Comparison of ENCODE assay signal across 9 cellular contexts in the genomic region with DNA sequence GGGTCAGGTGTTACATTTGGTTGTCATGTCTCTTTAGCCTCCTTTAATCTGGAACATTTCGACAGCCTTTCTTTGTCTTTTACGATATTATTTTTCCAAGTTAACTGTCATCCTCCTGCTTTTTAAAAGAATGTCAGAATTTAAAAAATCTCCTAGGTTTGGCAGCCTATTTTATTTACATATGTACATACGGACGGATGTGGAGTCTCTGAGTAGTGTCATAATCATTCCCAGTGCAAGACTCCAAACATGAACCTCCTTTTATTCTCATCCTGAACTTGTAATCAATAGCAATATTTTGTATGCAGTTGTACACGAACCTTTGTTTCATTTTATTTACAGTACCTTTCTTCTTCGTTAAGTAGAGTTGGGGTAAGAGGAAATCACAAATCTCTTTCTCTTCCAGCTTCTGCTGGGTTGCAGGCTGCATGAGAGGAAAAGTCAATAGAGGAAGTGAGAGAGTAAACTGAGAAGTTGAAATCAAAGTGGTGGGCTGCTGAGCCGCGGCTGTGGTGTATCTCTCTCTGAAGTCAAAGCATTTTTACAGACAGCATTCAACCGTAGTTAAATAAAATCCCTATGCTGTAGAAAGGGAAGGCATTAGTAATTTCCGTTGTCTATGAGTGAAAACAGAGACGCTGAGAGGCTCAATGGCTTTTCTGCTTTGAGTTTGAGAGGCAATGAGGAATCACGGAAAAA. TPM values are rescaled to one million over a fixed set of nuclear protein-coding genes. Genes with fewer than 3 reads are reported as not detected.
DNase-seq lines count a peak whose midpoint lies in the region; ATAC-seq, FAIRE-seq and TF ChIP-seq lines count a peak whose summit lies in the region.
"Had no signal": no experiment of that assay in that cellular context is flagged by ENCODE, and none has a peak within 500 bp of the region (broad histone marks: within the 10 kb centered on the region; RNA-seq: fewer than 3 reads in every experiment).

No MANE protein-coding gene starts in this region.

- WGBS in thyroid gland, 2 donors: 54 to 58% methylated on average over 12 of the region's 12 CpGs

- H3K4me1 Mint-ChIP-seq in stimulated activated naive CD8-positive, alpha-beta T cell treated with anti-CD3 and anti-CD28 coated beads, Interleukin-15, amount 100 ng/mL, for 72 hours: peaks cover 26% of the 10 kb centered on the region

- no peaks in the 10 kb centered on the region for H3K9me3 ChIP-seq in thyroid gland

- CTCF ChIA-PET in HEK293T (lab: Yijun Ruan, JAX): no interaction called here

- DNase-seq in GM12892 (ENCODE audit: insufficient read length) (no peak), thyroid gland (no peak), HEK293T (ENCODE audit: extremely low spot score) (no peak)
- peak; percentile 1 to 3 for DNase-seq in activated CD4-positive, alpha-beta T cell treated with anti-CD3 and anti-CD28 coated beads, Interleukin-2, amount 50 U/mL, for 48 hours
- DNase-seq in stimulated activated naive CD8-positive, alpha-beta T cell treated with anti-CD3 and anti-CD28 coated beads, Interleukin-15, amount 100 ng/mL, for 72 hours: peak in 1 of 2 donors; percentile 19
- no peak for DNase-seq in activated effector memory CD4-positive, alpha-beta T cell treated with anti-CD3 and anti-CD28 coated beads, Interleukin-2, amount 50 U/mL, for 16 hours

- POLR2A ChIA-PET in HEK293T (lab: Yijun Ruan, JAX): no interaction called here

- H3K27ac ChIP-seq in thyroid gland: no peak overlapping the region

- TF ChIP-seq CTCF in thyroid gland (IDR thresholded peaks at IDR 0.05): no peak

- H3K27ac Mint-ChIP-seq in stimulated activated naive CD8-positive, alpha-beta T cell treated with anti-CD3 and anti-CD28 coated beads, Interleukin-15, amount 100 ng/mL, for 72 hours: no peak overlapping the region

- peak; percentile 88 for FAIRE-seq in GM12892 (lab: Jason Lieb, UNC)
- FAIRE-seq: endometrium had no signal

- peak; percentile 97 for ATAC-seq in GM19467 (IDR thresholded peaks at IDR 0.05; ENCODE audit: unreplicated experiment)
- peak; percentile 76 for ATAC-seq in HG03439 (IDR thresholded peaks at IDR 0.05; ENCODE audit: unreplicated experiment)
- ATAC-seq in stimulated activated naive CD8-positive, alpha-beta T cell treated with anti-CD3 and anti-CD28 coated beads, Interleukin-15, amount 100 ng/mL, for 72 hours: peak; percentile 76

- H3K9me3 Mint-ChIP-seq in stimulated activated naive CD8-positive, alpha-beta T cell treated with anti-CD3 and anti-CD28 coated beads, Interleukin-15, amount 100 ng/mL, for 72 hours: no peaks in the 10 kb centered on the region

- no peaks in the 10 kb centered on the region for H3K36me3 ChIP-seq in thyroid gland

- H3K4me3 ChIP-seq in thyroid gland (replicated peaks in 1 of 3): no peak overlapping the region

- H3K4me1 ChIP-seq in thyroid gland: peaks cover 0 to 4% of the 10 kb centered on the region in 2 donors

- intact Hi-C loops in thyroid gland (cut with DNase I): no loop called here

- H3K27me3 ChIP-seq in thyroid gland: no peaks in the 10 kb centered on the region

- peak overlapping the region; percentile 49 to 52 for H3K4me3 Mint-ChIP-seq in stimulated activated naive CD8-positive, alpha-beta T cell treated with anti-CD3 and anti-CD28 coated beads, Interleukin-15, amount 100 ng/mL, for 72 hours

- no peak for TF ChIP-seq POLR2A in GM12892 (IDR thresholded peaks at IDR 0.05; ENCODE audit: low read depth, low read length)
- no peak for TF ChIP-seq POLR2A in thyroid gland (IDR thresholded peaks at IDR 0.05)

- H3K27me3 Mint-ChIP-seq in stimulated activated naive CD8-positive, alpha-beta T cell treated with anti-CD3 and anti-CD28 coated beads, Interleukin-15, amount 100 ng/mL, for 72 hours: no peaks in the 10 kb centered on the region

TF ChIP-seq in HEK293T, 16 proteins besides CTCF, POLR2A, EP300 and RAD21:
- TF ChIP-seq ARNT (IDR thresholded peaks at IDR 0.05) (no peak), ELF4 (IDR thresholded peaks at IDR 0.05) (no peak), HDGF (IDR thresholded peaks at IDR 0.05; ENCODE audit: borderline replicate concordance) (no peak), SUZ12 (IDR thresholded peaks at IDR 0.05) (no peak), BHLHE40 (IDR thresholded peaks at IDR 0.05; ENCODE audit: borderline replicate concordance) (no peak), FOXM1 (IDR thresholded peaks at IDR 0.05; ENCODE audit: borderline replicate concordance) (no peak), NFRKB (IDR thresholded peaks at IDR 0.05) (no peak), FOXA1 (IDR thresholded peaks at IDR 0.05) (no peak), TARDBP (IDR thresholded peaks at IDR 0.05) (no peak), PKNOX1 (IDR thresholded peaks at IDR 0.05) (no peak), CTBP1 (IDR thresholded peaks at IDR 0.05; ENCODE audit: borderline replicate concordance) (no peak), L3MBTL2 (conservative IDR thresholded peaks at IDR 0.05) (no peak), SP1 (IDR thresholded peaks at IDR 0.05) (no peak), ZNF384 (IDR thresholded peaks at IDR 0.05) (no peak), FOXK2 (IDR thresholded peaks at IDR 0.05) (no peak), LEF1 (IDR thresholded peaks at IDR 0.05; ENCODE audit: borderline replicate concordance) (no peak)
TF ChIP-seq in HEK293T: peak in this region for 0.

RNA-seq across cellular contexts. Expression of gene RPS6KA3, which starts 53.9 kb away (rescaled TPM):
- 18.8 TPM for polyA plus RNA-seq in GM12892 (2012; ENCODE audit: missing spikeins)
- 10 to 100 TPM; 41.6 to 57.6 (median 51.4) TPM for total RNA-seq in thyroid gland

Comparison
In these comparisons a context has a peak if more than half of its experiments do, and no peak if none do; other contexts are left out.
1. DNase-seq: peak in activated CD4-positive, alpha-beta T cell treated with anti-CD3 and anti-CD28 coated beads, Interleukin-2, amount 50 U/mL, for 48 hours (2 of 2); none in GM12892 (single experiment), activated effector memory CD4-positive, alpha-beta T cell treated with anti-CD3 and anti-CD28 coated beads, Interleukin-2, amount 50 U/mL, for 16 hours (single experiment), thyroid gland (0 of 2) and HEK293T (single experiment).
2. Peak in every context shown above with its lines, with median percentiles within 50 percentile points of each other: ATAC-seq.